8 cellular contexts compared by ENCODE assay signal in genomic region chr19:57560049-57560491, GRCh38. TPM values are rescaled to one million over a fixed set of nuclear protein-coding genes. Genes with fewer than 3 reads are reported as not detected.
DNase-seq lines count a peak whose midpoint lies in the region; ATAC-seq and TF ChIP-seq lines count a peak whose summit lies in the region.

No MANE protein-coding gene starts in this region.

- intact Hi-C loops in Caco-2 (cut with micrococcal nuclease; ENCODE audit: unreplicated experiment): no loop called here
- intact Hi-C loops in stomach (cut with DNase I; ENCODE audit: low total_unique reads): no loop called here

- CTCF ChIA-PET in Caco-2 (lab: Charles Lee): no interaction called here

- no peak for TF ChIP-seq POLR2A in stomach (IDR thresholded peaks at IDR 0.05)
- TF ChIP-seq POLR2A in erythroblast (IDR thresholded peaks at IDR 0.05; ENCODE audit: low read length): no peak

- DNase-seq in Caco-2: no peak
- DNase-seq in stomach: no peak
- DNase-seq in activated CD4-positive, alpha-beta T cell treated with anti-CD3 and anti-CD28 coated beads for 4 hours: no peak
- no peak for DNase-seq in erythroblast (lab: John Stamatoyannopoulos, UW)

- H3K27ac ChIP-seq in angular gyrus (ENCODE audit: low read depth, low read length): peak overlapping the region; percentile 29
- H3K27ac ChIP-seq in stomach: peak overlapping the region in 2 of 5 donors; percentile 79 to 82

- TF ChIP-seq EP300 in stomach (IDR thresholded peaks at IDR 0.05): no peak

- 12 to 22% (median 19%) methylated on average over 19 to 23 of the region's 23 CpGs for WGBS in stomach, 5 donors

- H3K9me3 ChIP-seq in Caco-2 (peaks cover 42% of the 10 kb centered on the region), iPS-18c (ENCODE audit: control insufficient read depth, insufficient read depth, low read length) (peaks cover 10% of the 10 kb centered on the region), stomach (peaks cover 3 to 82% (median 47%) of the 10 kb centered on the region in 4 donors)

- H3K27me3 Mint-ChIP-seq in Caco-2 (ENCODE audit: insufficient read depth, unreplicated experiment): no peaks in the 10 kb centered on the region

- H3K4me3 ChIP-seq in Caco-2 (ENCODE audit: low read depth, low read length) (peak overlapping the region; percentile 91; the same call in 1 of the 2 replicates), iPS-18c (ENCODE audit: insufficient read depth, low read depth, low read length) (peak overlapping the region; percentile 97; the same call in 1 of the 2 replicates), stomach (peak overlapping the region; percentile 87 to 100 (median 96))

- H3K4me3 Mint-ChIP-seq in Caco-2 (ENCODE audit: unreplicated experiment): peak overlapping the region; percentile 99

- peaks cover 11% of the 10 kb centered on the region for H3K4me1 Mint-ChIP-seq in Caco-2 (ENCODE audit: low read depth, unreplicated experiment)

- H3K4me1 ChIP-seq in Caco-2 (no peaks in the 10 kb centered on the region), stomach (peaks cover 14 to 27% (median 25%) of the 10 kb centered on the region in 4 donors)

- POLR2A ChIA-PET in Caco-2 (lab: Charles Lee): no interaction called here

- no peak for TF ChIP-seq CTCF in Caco-2 (IDR thresholded peaks at IDR 0.05; ENCODE audit: insufficient read depth in 1 of 2, low read depth in 1 of 2, low read length in 1 of 2, severe bottlenecking in 1 of 2, unreplicated experiment in 1 of 2)
- TF ChIP-seq CTCF in stomach (IDR thresholded peaks at IDR 0.05): no peak

- peaks cover 47% of the 10 kb centered on the region for H3K9me3 Mint-ChIP-seq in Caco-2 (ENCODE audit: unreplicated experiment)

- H3K36me3 Mint-ChIP-seq in Caco-2 (ENCODE audit: insufficient read depth, unreplicated experiment): peaks cover 20% of the 10 kb centered on the region

- H3K27me3 ChIP-seq in Caco-2 (replicated peaks; ENCODE audit: control insufficient read depth, insufficient read depth, low read length) (no peaks in the 10 kb centered on the region), stomach (no peaks in the 10 kb centered on the region)

- no TSS peak for BruUV-seq in Caco-2 (replicated peaks; lab: Mats Ljungman, UMichigan)

- H3K36me3 ChIP-seq in Caco-2 (ENCODE audit: control insufficient read depth, insufficient read depth, low read length) (peaks cover 6% of the 10 kb centered on the region), stomach (peaks cover 10 to 23% (median 13%) of the 10 kb centered on the region in 4 donors)

- peak overlapping the region; percentile 94 for H3K27ac Mint-ChIP-seq in Caco-2 (ENCODE audit: unreplicated experiment)

- ATAC-seq in HG03159 (IDR thresholded peaks at IDR 0.05; ENCODE audit: unreplicated experiment): peak; percentile 11
- no peak for ATAC-seq in HG03139 (IDR thresholded peaks at IDR 0.05; ENCODE audit: unreplicated experiment)

RNA-seq across cellular contexts. Expression of gene ZNF550, which starts 0.4 kb away (rescaled TPM):
- total RNA-seq in Caco-2 (2022) (11.2 and 11.5 TPM in 2 replicates), stomach (10 to 100 TPM in 3 of 5 donors, 1 to 10 TPM in 2; 2.8 to 35.0 (median 12.5) TPM)
- polyA plus RNA-seq in stomach: 1 to 10 TPM; 1.1 to 3.0 (median 1.7) TPM

RNA-seq across cellular contexts. Expression of gene ZNF416, which starts 18.6 kb away (rescaled TPM):
- 5.5 and 6.1 TPM in 2 replicates for total RNA-seq in Caco-2 (2022)
- 10 to 100 TPM in 1 of 5 donors, 1 to 10 TPM in 2, under 1 TPM in 1, not detected in 1; 0.87 to 25.0 (median 3.8) TPM for total RNA-seq in stomach
- 1 to 10 TPM in 2 of 3 donors, under 1 TPM in 1; 1.00 to 2.7 (median 2.3) TPM for polyA plus RNA-seq in stomach

RNA-seq across cellular contexts. Expression of gene ZIK1, which starts 23.9 kb away (rescaled TPM):
- total RNA-seq in Caco-2 (2022) (not detected in 2 replicates), stomach (10 to 100 TPM in 1 of 5 donors, under 1 TPM in 2, not detected in 2; 0.29 to 14.7 (median 0.89) TPM)
- polyA plus RNA-seq in stomach: 1 to 10 TPM in 1 of 3 donors, under 1 TPM in 2; 0.62 to 1.3 (median 0.92) TPM

RNA-seq across cellular contexts. Expression of gene ZNF549, which starts 32.9 kb away (rescaled TPM):
- total RNA-seq in Caco-2 (2022) (5.2 and 5.5 TPM in 2 replicates), stomach (10 to 100 TPM in 1 of 5 donors, 1 to 10 TPM in 4; 2.3 to 15.2 (median 6.7) TPM)
- 1 to 10 TPM; 1.2 to 2.3 (median 2.0) TPM for polyA plus RNA-seq in stomach

RNA-seq across cellular contexts. Expression of gene ZNF530, which starts 39.6 kb away (rescaled TPM):
- total RNA-seq in Caco-2 (2022) (8.6 and 8.8 TPM in 2 replicates), stomach (1 to 10 TPM in 3 of 5 donors, not detected in 2; 1.0 to 6.4 (median 2.3) TPM)
- polyA plus RNA-seq in stomach: 1 to 10 TPM in 2 of 3 donors, under 1 TPM in 1; 0.81 to 3.8 (median 2.2) TPM
